ENCODE assay signal across 19 cellular contexts in the genomic region with DNA sequence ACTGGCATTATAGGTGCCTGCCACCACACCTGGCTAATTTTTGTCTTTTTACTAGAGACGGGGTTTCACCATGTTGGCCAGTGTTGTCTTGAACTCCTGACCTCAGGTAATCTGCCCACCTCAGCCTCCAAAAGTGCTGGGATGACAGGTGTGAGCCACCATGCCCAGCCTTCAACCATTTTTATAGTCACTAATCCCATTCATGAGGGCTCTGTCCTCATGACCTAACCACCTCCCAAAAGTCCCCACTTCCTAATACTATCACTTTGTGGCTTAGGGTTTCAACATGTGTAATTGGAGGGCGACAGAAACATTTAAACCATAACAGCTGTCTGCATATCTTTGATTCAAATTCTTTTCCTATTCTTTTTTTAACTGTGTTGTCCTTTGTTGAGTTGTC.
"Had no signal": no experiment of that assay in that cellular context is flagged by ENCODE, and none has a peak within 500 bp of the region (broad histone marks: within the 10 kb centered on the region; RNA-seq: fewer than 3 reads in every experiment).

No MANE protein-coding gene starts in this region.

- DNase-seq: colonic mucosa; cortex of kidney; effector CD4-positive, alpha-beta T cell; effector memory CD4-positive, alpha-beta T cell; esophagus squamous epithelium; foreskin fibroblast; foreskin melanocyte; gastrocnemius medialis; glutamatergic neuron; head of caudate nucleus; heart right ventricle; hippocampal formation; left cardiac atrium; left ventricle myocardium superior; lower lobe of right lung; mesenchymal stem cell; mucosa of descending colon had no signal

- ATAC-seq: esophagus mucosa, gastrocnemius medialis, heart right ventricle, left cardiac atrium, left lung, left ventricle myocardium superior, lower lobe of right lung, mucosa of descending colon had no signal
